ENCODE assay signal across 8 cellular contexts in genomic region chr20:45935416-45936046, GRCh38. TPM values are rescaled to one million over a fixed set of nuclear protein-coding genes. Genes with fewer than 3 reads are reported as not detected.
DNase-seq lines count a peak whose midpoint lies in the region; ATAC-seq and TF ChIP-seq lines count a peak whose summit lies in the region.

No MANE protein-coding gene starts in this region.

- H3K4me2 ChIP-seq in MM.1S (ENCODE audit: low read depth, low read length) = peak overlapping the region; percentile 63

- no peak for DNase-seq in activated naive CD4-positive, alpha-beta T cell (lab: John Stamatoyannopoulos, UW)
- no peak for DNase-seq in MM.1S
- no peak for DNase-seq in mucosa of descending colon
- no peak for DNase-seq in NCI-H1694 (lab: John Stamatoyannopoulos, UW)

- peaks cover 2% of the 10 kb centered on the region; the same call in 1 of the 2 replicates for H3K36me3 ChIP-seq in MM.1S (replicated peaks; ENCODE audit: insufficient read depth, low read length)
- H3K36me3 ChIP-seq in mucosa of descending colon (ENCODE audit: low read depth) = peaks cover 13% of the 10 kb centered on the region

- H3K4me1 ChIP-seq in MM.1S (ENCODE audit: low read length) (peaks cover 4% of the 10 kb centered on the region; the same call in 1 of the 2 replicates), mucosa of descending colon (ENCODE audit: low read depth) (peaks cover 6% of the 10 kb centered on the region)

- H3K4me3 ChIP-seq in MM.1S (ENCODE audit: low read length) (peak overlapping the region; percentile 79), mucosa of descending colon (peak overlapping the region; percentile 85)

- peak overlapping the region; percentile 64 for H2AFZ ChIP-seq in MM.1S (ENCODE audit: low read length)

- peak overlapping the region; percentile 98 for H3K4me3 Mint-ChIP-seq in activated naive CD4-positive, alpha-beta T cell treated with anti-CD3 and anti-CD28 coated beads, Interleukin-2, amount 50 U/mL, for 24 hours
- peak overlapping the region; percentile 88 for H3K4me3 Mint-ChIP-seq in dendritic cell treated with granulocyte-macrophage colony-stimulating factor and Interleukin-4, amounts not matched to agents 40 ng/mL and 50 ng/mL, for 4 days

- intact Hi-C loops in dendritic cell treated with granulocyte-macrophage colony-stimulating factor and Interleukin-4, amounts not matched to agents 40 ng/mL and 50 ng/mL, for 4 days (cut with micrococcal nuclease) = loop anchor here (1.0 kb wide), 2 partner anchors 25 to 78 kb away; partner anchors contain the start of genes ACOT8 and ZSWIM3
- intact Hi-C loops in mucosa of descending colon (cut with DNase I, micrococcal nuclease) = loop anchor here in 1 of 2 donors (10.0 kb wide), 1 partner anchor 111 kb away; the partner anchor contains the start of gene TNNC2

- no peaks in the 10 kb centered on the region for H3K9me3 Mint-ChIP-seq in activated naive CD4-positive, alpha-beta T cell treated with anti-CD3 and anti-CD28 coated beads, Interleukin-2, amount 50 U/mL, for 24 hours
- no peaks in the 10 kb centered on the region for H3K9me3 Mint-ChIP-seq in dendritic cell treated with granulocyte-macrophage colony-stimulating factor and Interleukin-4, amounts not matched to agents 40 ng/mL and 50 ng/mL, for 4 days

- peak overlapping the region; percentile 98 for H3K27ac Mint-ChIP-seq in activated naive CD4-positive, alpha-beta T cell treated with anti-CD3 and anti-CD28 coated beads, Interleukin-2, amount 50 U/mL, for 24 hours
- H3K27ac Mint-ChIP-seq in dendritic cell treated with granulocyte-macrophage colony-stimulating factor and Interleukin-4, amounts not matched to agents 40 ng/mL and 50 ng/mL, for 4 days = peak overlapping the region; percentile 100

- peaks cover 4% of the 10 kb centered on the region; the same call in 1 of the 2 replicates for H3F3A ChIP-seq in MM.1S (ENCODE audit: insufficient read depth, low read length)

- peak; percentile 3 for ATAC-seq in mucosa of descending colon
- no peak for ATAC-seq in HG03432 (IDR thresholded peaks at IDR 0.05; ENCODE audit: unreplicated experiment)
- ATAC-seq in HG02610 (IDR thresholded peaks at IDR 0.05; ENCODE audit: unreplicated experiment) = no peak

- peaks cover 36% of the 10 kb centered on the region for H3K79me2 ChIP-seq in MM.1S (ENCODE audit: low read length)

- H3K36me3 Mint-ChIP-seq in activated naive CD4-positive, alpha-beta T cell treated with anti-CD3 and anti-CD28 coated beads, Interleukin-2, amount 50 U/mL, for 24 hours = peaks cover 12% of the 10 kb centered on the region
- H3K36me3 Mint-ChIP-seq in dendritic cell treated with granulocyte-macrophage colony-stimulating factor and Interleukin-4, amounts not matched to agents 40 ng/mL and 50 ng/mL, for 4 days (ENCODE audit: low read depth) = peaks cover 65% of the 10 kb centered on the region

- H3K27me3 Mint-ChIP-seq in activated naive CD4-positive, alpha-beta T cell treated with anti-CD3 and anti-CD28 coated beads, Interleukin-2, amount 50 U/mL, for 24 hours = no peaks in the 10 kb centered on the region
- no peaks in the 10 kb centered on the region for H3K27me3 Mint-ChIP-seq in dendritic cell treated with granulocyte-macrophage colony-stimulating factor and Interleukin-4, amounts not matched to agents 40 ng/mL and 50 ng/mL, for 4 days

- H3K9me3 ChIP-seq in MM.1S (replicated peaks; ENCODE audit: insufficient read depth, low read length) = no peaks in the 10 kb centered on the region
- H3K9me3 ChIP-seq in mucosa of descending colon = no peaks in the 10 kb centered on the region

- no peaks in the 10 kb centered on the region for H3K9me2 ChIP-seq in MM.1S (replicated peaks; ENCODE audit: insufficient read depth, low read length)

- peak overlapping the region; percentile 51 for H3K9ac ChIP-seq in MM.1S (ENCODE audit: low read length)

- H3K4me1 Mint-ChIP-seq in activated naive CD4-positive, alpha-beta T cell treated with anti-CD3 and anti-CD28 coated beads, Interleukin-2, amount 50 U/mL, for 24 hours = peaks cover 26% of the 10 kb centered on the region
- H3K4me1 Mint-ChIP-seq in dendritic cell treated with granulocyte-macrophage colony-stimulating factor and Interleukin-4, amounts not matched to agents 40 ng/mL and 50 ng/mL, for 4 days (ENCODE audit: low read depth) = peaks cover 18% of the 10 kb centered on the region

- H4K20me1 ChIP-seq in MM.1S (ENCODE audit: insufficient read depth, low read length) = no peaks in the 10 kb centered on the region

- peak overlapping the region; percentile 11; the same call in 1 of the 2 replicates for H3K27ac ChIP-seq in MM.1S (ENCODE audit: low read length)

- TF ChIP-seq CTCF in MM.1S (IDR thresholded peaks at IDR 0.05; ENCODE audit: low read length) (no peak), mucosa of descending colon (IDR thresholded peaks at IDR 0.05) (no peak)

- H3K27me3 ChIP-seq in MM.1S (replicated peaks; ENCODE audit: insufficient read depth, low read length) = no peaks in the 10 kb centered on the region

RNA-seq across cellular contexts. Expression of gene PCIF1, which starts 1.0 kb away (rescaled TPM):
- 10 to 100 TPM; 29.2 to 37.8 (median 35.1) TPM for total RNA-seq in mucosa of descending colon

RNA-seq across cellular contexts. Expression of gene PLTP, which starts 23.6 kb away (rescaled TPM):
- 100 to 1,000 TPM in 2 of 3 donors, 10 to 100 TPM in 1; 15.0 to 141 (median 111) TPM for total RNA-seq in mucosa of descending colon

RNA-seq across cellular contexts. Expression of gene ZNF335, which starts 36.5 kb away (rescaled TPM):
- 10 to 100 TPM; 19.1 to 22.7 (median 20.1) TPM for total RNA-seq in mucosa of descending colon

RNA-seq across cellular contexts. Expression of gene CTSA, which starts 44.4 kb away (rescaled TPM):
- 100 to 1,000 TPM; 292 to 542 (median 436) TPM for total RNA-seq in mucosa of descending colon

RNA-seq across cellular contexts. Expression of gene NEURL2, which starts 44.5 kb away (rescaled TPM):
- total RNA-seq in mucosa of descending colon = 1 to 10 TPM; 4.2 to 9.1 (median 8.5) TPM
